8 cellular contexts compared by ENCODE assay signal in genomic region chr13:29901714-29902631, GRCh38. TPM values are rescaled to one million over a fixed set of nuclear protein-coding genes. Genes with fewer than 3 reads are reported as not detected.
DNase-seq lines count a peak whose midpoint lies in the region; ATAC-seq, FAIRE-seq and TF ChIP-seq lines count a peak whose summit lies in the region.

No MANE protein-coding gene starts in this region.

- no peak overlapping the region for H3K9ac ChIP-seq in keratinocyte (ENCODE audit: control insufficient read depth, extremely low read depth, insufficient read depth, low read length)

- no peak overlapping the region for H2AFZ ChIP-seq in keratinocyte (ENCODE audit: control insufficient read depth, low read length)

- H3K4me1 ChIP-seq in keratinocyte (ENCODE audit: control insufficient read depth, extremely low read depth, insufficient read depth, low read length): peaks cover 19% of the 10 kb centered on the region

- H3K9me1 ChIP-seq in keratinocyte (ENCODE audit: control insufficient read depth, extremely low read depth, insufficient read depth, low read length): no peaks in the 10 kb centered on the region

- peak; percentile 4 for DNase-seq in DMS 273 treated with DMSO at 0.1 percent for 48 hours (lab: John Stamatoyannopoulos, UW)
- peak; percentile 60 for DNase-seq in NCI-H1694 treated with DMSO at 0.1 percent for 48 hours (lab: John Stamatoyannopoulos, UW)
- peak; percentile 18 for DNase-seq in activated effector memory CD4-positive, alpha-beta T cell treated with Interleukin-2 at 50 U/mL for 16 hours
- DNase-seq in keratinocyte (ENCODE audit: low read depth, low spot score): no peak
- DNase-seq in HEK293T (ENCODE audit: extremely low spot score): no peak
- no peak for DNase-seq in NCI-H2081 treated with DMSO at 0.1 percent for 48 hours (lab: John Stamatoyannopoulos, UW)

- peak overlapping the region; percentile 63 for H3K4me2 ChIP-seq in keratinocyte (ENCODE audit: control insufficient read depth, extremely low read depth, insufficient read depth, low read depth, low read length)

- no peaks in the 10 kb centered on the region for H3K27me3 ChIP-seq in keratinocyte (ENCODE audit: control insufficient read depth, extremely low read depth, insufficient read depth, low read length)

- POLR2A ChIA-PET in HEK293T (lab: Yijun Ruan, JAX): no interaction called here

- no peaks in the 10 kb centered on the region for H3K36me3 ChIP-seq in keratinocyte (ENCODE audit: control insufficient read depth in 2 of 2, extremely low read depth in 1 of 2, insufficient read depth in 2 of 2, low read length in 2 of 2)

- H3K27ac ChIP-seq in keratinocyte (ENCODE audit: control insufficient read depth, insufficient read depth, low read length): no peak overlapping the region

- H3K9me3 ChIP-seq in keratinocyte (ENCODE audit: control insufficient read depth, low read depth, low read length): no peaks in the 10 kb centered on the region

- TF ChIP-seq CTCF in keratinocyte (optimal IDR thresholded peaks at IDR 0.05 in 1 of 3, IDR thresholded peaks at IDR 0.05 in 1 of 3, conservative IDR thresholded peaks at IDR 0.05 in 1 of 3; ENCODE audit: extremely low read depth in 1 of 3, insufficient read depth in 2 of 3, low read length in 3 of 3): no peak

- FAIRE-seq in keratinocyte (lab: Jason Lieb, UNC): peak; percentile 96

- no peak for ATAC-seq in HG02623 (IDR thresholded peaks at IDR 0.05; ENCODE audit: unreplicated experiment)
- ATAC-seq in GM19351 (IDR thresholded peaks at IDR 0.05; ENCODE audit: unreplicated experiment): no peak

- H3K79me2 ChIP-seq in keratinocyte (ENCODE audit: control insufficient read depth, insufficient read depth, low read length): no peaks in the 10 kb centered on the region

- dilution Hi-C loops in keratinocyte (cut with MboI; ENCODE audit: extremely low pct_ligation_motif_present, low sequenced_read_pairs): no loop called here

- no peaks in the 10 kb centered on the region for H4K20me1 ChIP-seq in keratinocyte (ENCODE audit: control insufficient read depth, extremely low read depth, insufficient read depth, low read length)

- CTCF ChIA-PET in HEK293T (lab: Yijun Ruan, JAX): interaction anchor here (0.8 kb wide), 1 partner anchor 49 kb away, joined by 4 read pairs; no protein-coding TSS in a partner anchor

- peak overlapping the region in 1 of 3 experiments; percentile 9 for H3K4me3 ChIP-seq in keratinocyte (ENCODE audit: control insufficient read depth in 2 of 3, extremely low read depth in 1 of 3, insufficient read depth in 2 of 3, low read depth in 1 of 3, low read length in 3 of 3)

TF ChIP-seq in HEK293T, 16 proteins besides CTCF, POLR2A, EP300 and RAD21:
- TF ChIP-seq NFRKB (IDR thresholded peaks at IDR 0.05) (no peak), HDGF (IDR thresholded peaks at IDR 0.05; ENCODE audit: borderline replicate concordance) (no peak), BHLHE40 (IDR thresholded peaks at IDR 0.05; ENCODE audit: borderline replicate concordance) (no peak), FOXA1 (IDR thresholded peaks at IDR 0.05) (no peak), TARDBP (IDR thresholded peaks at IDR 0.05) (no peak), ARNT (IDR thresholded peaks at IDR 0.05) (no peak), SUZ12 (IDR thresholded peaks at IDR 0.05) (no peak), L3MBTL2 (conservative IDR thresholded peaks at IDR 0.05) (no peak)

RNA-seq across cellular contexts. Expression of gene UBL3, which starts 51.6 kb away (rescaled TPM):
- 6.5 to 10.5 TPM (median 7.1 TPM) in 3 replicates for polyA plus RNA-seq in keratinocyte
- 9.5 TPM for polyA plus RNA-seq in keratinocyte (2011; ENCODE audit: low read depth)
- 6.5 and 12.7 TPM in 2 replicates for polyA plus RNA-seq in keratinocyte (2011; cell fraction: cytosol; rRNA removed)
- polyA plus RNA-seq in keratinocyte (2011; cell fraction: nucleus; rRNA removed): 5.8 and 6.8 TPM in 2 replicates
- polyA plus RNA-seq in keratinocyte (2012; ENCODE audit: low replicate concordance): 8.0 and 19.3 TPM in 2 replicates
- 2.2 to 8.3 TPM (median 4.9 TPM) in 3 replicates for polyA minus RNA-seq in keratinocyte
- polyA minus RNA-seq in keratinocyte (2011; cell fraction: cytosol; rRNA and poly(A)+ RNA removed): 12.3 TPM
- 6.1 and 8.4 TPM in 2 replicates for polyA minus RNA-seq in keratinocyte (2011; cell fraction: nucleus; rRNA and poly(A)+ RNA removed)

Comparison
In these comparisons a context has a peak if more than half of its experiments do, and no peak if none do; other contexts are left out.
1. DNase-seq: peak in DMS 273 treated with DMSO at 0.1 percent for 48 hours (single experiment), NCI-H1694 treated with DMSO at 0.1 percent for 48 hours (single experiment) and activated effector memory CD4-positive, alpha-beta T cell treated with Interleukin-2 at 50 U/mL for 16 hours (single experiment); none in keratinocyte (single experiment), HEK293T (single experiment) and NCI-H2081 treated with DMSO at 0.1 percent for 48 hours (single experiment).